3 cellular contexts compared by ENCODE assay signal in genomic region chr10:121700416-121700815, GRCh38.
A peak's percentile ranks its signal among the peaks of the same experiment; 100 is the strongest.
TF ChIP-seq lines count a peak whose summit lies in the region.

No MANE protein-coding gene starts in this region.

TF ChIP-seq in HEK293, 187 proteins besides CTCF, POLR2A, EP300 and RAD21 (continues in another document):
- TF ChIP-seq ZNF624 (tag by site-specific recombination; IDR thresholded peaks at IDR 0.05) (no peak), MZF1 (tag by site-specific recombination; IDR thresholded peaks at IDR 0.05; ENCODE audit: borderline replicate concordance) (no peak), ZNF692 (tag by site-specific recombination; IDR thresholded peaks at IDR 0.05) (no peak), ZNF596 (tag by site-specific recombination; IDR thresholded peaks at IDR 0.05) (no peak), ZFHX2 (tag by site-specific recombination; conservative IDR thresholded peaks at IDR 0.05) (no peak), ZNF580 (tag by site-specific recombination; IDR thresholded peaks at IDR 0.05) (peak; percentile 79; the same call in 1 of the 2 replicates), ZNF239 (tag by site-specific recombination; IDR thresholded peaks at IDR 0.05) (no peak), TRIM28 (IDR thresholded peaks at IDR 0.05; ENCODE audit: borderline replicate concordance, low read length) (no peak; the same call in 1 of the 2 replicates), ZNF488 (tag by site-specific recombination; IDR thresholded peaks at IDR 0.05) (no peak), REPIN1 (tag by site-specific recombination; IDR thresholded peaks at IDR 0.05; ENCODE audit: low read depth) (no peak), ZNF169 (tag by site-specific recombination; IDR thresholded peaks at IDR 0.05) (no peak), PBX3 (CRISPR knock-in tag; IDR thresholded peaks at IDR 0.05) (no peak), ZNF449 (tag by site-specific recombination; IDR thresholded peaks at IDR 0.05) (no peak)

TF ChIP-seq in K562, 482 proteins besides CTCF, POLR2A, EP300 and RAD21:
- TF ChIP-seq RBM25 (IDR thresholded peaks at IDR 0.05; ENCODE audit: low read depth, low read length, severe bottlenecking) = peak; percentile 72
- TF ChIP-seq FUS (optimal IDR thresholded peaks at IDR 0.05; ENCODE audit: low read depth, low read length) = no peak
TF ChIP-seq in K562: peak in this region for 1.

TF ChIP-seq in H1, 55 proteins besides CTCF, POLR2A, EP300 and RAD21:
- TF ChIP-seq KDM1A (IDR thresholded peaks at IDR 0.05; ENCODE audit: borderline replicate concordance, low read length) (0 out of 2 replicates have a peak, but pooled peaks have one; percentile 44), NRF1 (IDR thresholded peaks at IDR 0.05; ENCODE audit: low read depth, low read length) (no peak)
